ENCODE assay signal across 1 cellular context in the genomic region with DNA sequence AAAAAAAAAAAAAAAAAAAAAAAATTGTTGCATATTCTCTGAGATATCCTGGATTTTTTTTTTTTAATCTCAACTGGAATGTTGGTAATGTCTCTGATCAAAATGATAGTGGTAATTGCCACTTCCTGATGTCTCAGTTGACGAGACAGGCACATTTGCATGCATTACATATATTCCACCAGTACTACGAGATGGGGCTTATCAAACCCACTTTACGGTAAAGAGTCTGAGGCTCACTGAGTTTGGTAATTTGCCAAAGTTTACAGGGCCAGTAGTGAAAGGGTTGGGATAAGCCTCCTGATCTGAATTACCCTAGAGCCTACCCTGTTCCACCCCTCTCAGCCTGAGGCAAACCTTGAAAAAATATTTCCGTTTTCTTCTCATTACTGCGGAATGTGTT.
TF ChIP-seq lines count a peak whose summit lies in the region.

No MANE protein-coding gene starts in this region.

TF ChIP-seq in H1, 55 proteins besides CTCF, POLR2A, EP300 and RAD21:
- TF ChIP-seq SP1 (IDR thresholded peaks at IDR 0.05; ENCODE audit: low read depth, low read length) (no peak), YY1 (IDR thresholded peaks at IDR 0.05; ENCODE audit: low read depth, low read length) (no peak), GTF2F1 (IDR thresholded peaks at IDR 0.05; ENCODE audit: borderline replicate concordance, low read depth, low read length) (no peak), JUND (IDR thresholded peaks at IDR 0.05; ENCODE audit: low read length) (no peak), CREB1 (IDR thresholded peaks at IDR 0.05) (no peak), HDAC2 (IDR thresholded peaks at IDR 0.05; ENCODE audit: borderline replicate concordance in 1 of 2, low read depth in 2 of 2, low read length in 2 of 2) (no peak), KDM5A (IDR thresholded peaks at IDR 0.05; ENCODE audit: low read length) (no peak), SP4 (IDR thresholded peaks at IDR 0.05; ENCODE audit: low read length) (no peak), CHD1 (IDR thresholded peaks at IDR 0.05; ENCODE audit: low read depth, low read length) (no peak)
TF ChIP-seq in H1: peak in this region for 0.
